1 cellular context compared by ENCODE assay signal in the genomic region with DNA sequence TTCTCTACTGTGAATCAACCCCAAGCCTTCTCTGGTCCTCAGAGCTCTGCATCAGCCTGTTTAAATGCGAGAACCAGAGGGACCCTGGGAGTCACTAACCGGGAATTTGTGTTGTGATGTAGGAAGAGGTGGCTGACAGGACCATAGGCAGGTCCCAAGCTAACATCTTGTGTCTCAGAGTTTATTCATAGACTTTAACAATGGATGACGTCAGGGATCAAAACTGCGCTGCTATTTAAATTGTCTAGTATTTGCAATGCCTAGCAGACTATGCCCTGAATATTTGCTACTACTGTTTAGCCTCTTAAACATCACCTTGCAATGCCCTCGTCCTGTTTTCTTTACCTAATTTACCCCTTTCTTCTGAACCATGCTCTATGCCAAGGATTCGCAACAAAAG.
A peak's percentile ranks its signal among the peaks of the same experiment; 100 is the strongest.
TF ChIP-seq lines count a peak whose summit lies in the region.

No MANE protein-coding gene starts in this region.

TF ChIP-seq in A549, 52 proteins besides CTCF, POLR2A, EP300 and RAD21 (continued from another document):
- TF ChIP-seq TP53 (CRISPR knock-in tag; IDR thresholded peaks at IDR 0.05): no peak
- no peak for TF ChIP-seq MYC (IDR thresholded peaks at IDR 0.05; ENCODE audit: borderline replicate concordance, low read length)
- peak; percentile 57; the same call in 1 of the 2 replicates for TF ChIP-seq MAX (IDR thresholded peaks at IDR 0.05)
- TF ChIP-seq FOSB (CRISPR knock-in tag; IDR thresholded peaks at IDR 0.05): no peak
- 0 out of 2 replicates have a peak, but pooled peaks have one; percentile 24 for TF ChIP-seq FOSL2 (IDR thresholded peaks at IDR 0.05)
- peak; percentile 77 for TF ChIP-seq FOSL2 (CRISPR knock-in tag; IDR thresholded peaks at IDR 0.05)
- TF ChIP-seq POLR2AphosphoS2 (conservative IDR thresholded peaks at IDR 0.05; ENCODE audit: low read length): no peak
- no peak for TF ChIP-seq PHF8 (IDR thresholded peaks at IDR 0.05; ENCODE audit: borderline replicate concordance, low read depth)
- TF ChIP-seq RCOR1 (IDR thresholded peaks at IDR 0.05; ENCODE audit: low read depth, low read length): no peak
- TF ChIP-seq HEYL (CRISPR knock-in tag; IDR thresholded peaks at IDR 0.05): no peak
- TF ChIP-seq MAFK (IDR thresholded peaks at IDR 0.05; ENCODE audit: partially characterized antibody): no peak
- TF ChIP-seq HOXB5 (CRISPR knock-in tag; IDR thresholded peaks at IDR 0.05): 0 out of 2 replicates have a peak, but pooled peaks have one; percentile 27
- TF ChIP-seq KDM5A (IDR thresholded peaks at IDR 0.05): no peak
- 0 out of 2 replicates have a peak, but pooled peaks have one; percentile 11 for TF ChIP-seq TFCP2L1 (CRISPR knock-in tag; IDR thresholded peaks at IDR 0.05)
- TF ChIP-seq BHLHE40 (IDR thresholded peaks at IDR 0.05; ENCODE audit: low read depth, low read length): no peak
- TF ChIP-seq SMC3 (IDR thresholded peaks at IDR 0.05): peak; percentile 30
- TF ChIP-seq, protein P1, sequence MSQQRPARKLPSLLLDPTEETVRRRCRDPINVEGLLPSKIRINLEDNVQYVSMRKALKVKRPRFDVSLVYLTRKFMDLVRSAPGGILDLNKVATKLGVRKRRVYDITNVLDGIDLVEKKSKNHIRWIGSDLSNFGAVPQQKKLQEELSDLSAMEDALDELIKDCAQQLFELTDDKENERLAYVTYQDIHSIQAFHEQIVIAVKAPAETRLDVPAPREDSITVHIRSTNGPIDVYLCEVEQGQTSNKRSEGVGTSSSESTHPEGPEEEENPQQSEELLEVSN (IDR thresholded peaks at IDR 0.05; ENCODE audit: borderline replicate concordance, low read depth): no peak
- no peak for TF ChIP-seq RFX5 (IDR thresholded peaks at IDR 0.05)
- TF ChIP-seq KDM1A (IDR thresholded peaks at IDR 0.05; ENCODE audit: low read depth): no peak
- peak; percentile 43 to 52; a peak in 1 of 5 replicates for TF ChIP-seq JUN (IDR thresholded peaks at IDR 0.05)
- TF ChIP-seq, protein P2, sequence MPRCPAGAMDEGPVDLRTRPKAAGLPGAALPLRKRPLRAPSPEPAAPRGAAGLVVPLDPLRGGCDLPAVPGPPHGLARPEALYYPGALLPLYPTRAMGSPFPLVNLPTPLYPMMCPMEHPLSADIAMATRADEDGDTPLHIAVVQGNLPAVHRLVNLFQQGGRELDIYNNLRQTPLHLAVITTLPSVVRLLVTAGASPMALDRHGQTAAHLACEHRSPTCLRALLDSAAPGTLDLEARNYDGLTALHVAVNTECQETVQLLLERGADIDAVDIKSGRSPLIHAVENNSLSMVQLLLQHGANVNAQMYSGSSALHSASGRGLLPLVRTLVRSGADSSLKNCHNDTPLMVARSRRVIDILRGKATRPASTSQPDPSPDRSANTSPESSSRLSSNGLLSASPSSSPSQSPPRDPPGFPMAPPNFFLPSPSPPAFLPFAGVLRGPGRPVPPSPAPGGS (IDR thresholded peaks at IDR 0.05): 0 out of 3 replicates have a peak, but pooled peaks have one; percentile 59
- 0 out of 2 replicates have a peak, but pooled peaks have one; percentile 12 for TF ChIP-seq HOXB13 (CRISPR knock-in tag; IDR thresholded peaks at IDR 0.05; ENCODE audit: low read depth)
- TF ChIP-seq RNF2 (IDR thresholded peaks at IDR 0.05; ENCODE audit: borderline replicate concordance, low read depth): no peak
- TF ChIP-seq CHD4 (IDR thresholded peaks at IDR 0.05; ENCODE audit: borderline replicate concordance): no peak
- TF ChIP-seq NPAS2 (CRISPR knock-in tag; IDR thresholded peaks at IDR 0.05; ENCODE audit: borderline replicate concordance): no peak
- no peak for TF ChIP-seq CBX2 (IDR thresholded peaks at IDR 0.05; ENCODE audit: borderline replicate concordance, low read depth)
- TF ChIP-seq ZNF302 (CRISPR knock-in tag; IDR thresholded peaks at IDR 0.05): no peak
- TF ChIP-seq EHF (CRISPR knock-in tag; IDR thresholded peaks at IDR 0.05): no peak
- TF ChIP-seq MAZ (IDR thresholded peaks at IDR 0.05; ENCODE audit: borderline replicate concordance, low read depth, low read length): no peak
- no peak for TF ChIP-seq HOXA7 (CRISPR knock-in tag; IDR thresholded peaks at IDR 0.05)
- no peak for TF ChIP-seq SREBF2 (IDR thresholded peaks at IDR 0.05)
- no peak; the same call in 1 of the 2 replicates for TF ChIP-seq ATOH8 (CRISPR knock-in tag; IDR thresholded peaks at IDR 0.05; ENCODE audit: low read depth)
- TF ChIP-seq NR3C1 (IDR thresholded peaks at IDR 0.05): no peak
- TF ChIP-seq ZFP36 (IDR thresholded peaks at IDR 0.05; ENCODE audit: borderline replicate concordance, partially characterized antibody): no peak
- TF ChIP-seq ZC3H11A (IDR thresholded peaks at IDR 0.05): no peak
- TF ChIP-seq ZSCAN20 (CRISPR knock-in tag; IDR thresholded peaks at IDR 0.05): no peak
- TF ChIP-seq JUNB (IDR thresholded peaks at IDR 0.05): peak; percentile 47; the same call in 1 of the 2 replicates
- TF ChIP-seq EHMT2 (IDR thresholded peaks at IDR 0.05; ENCODE audit: low read depth): no peak
- TF ChIP-seq CHD2 (IDR thresholded peaks at IDR 0.05; ENCODE audit: low read length, partially characterized antibody): no peak
- TF ChIP-seq, protein P3, sequence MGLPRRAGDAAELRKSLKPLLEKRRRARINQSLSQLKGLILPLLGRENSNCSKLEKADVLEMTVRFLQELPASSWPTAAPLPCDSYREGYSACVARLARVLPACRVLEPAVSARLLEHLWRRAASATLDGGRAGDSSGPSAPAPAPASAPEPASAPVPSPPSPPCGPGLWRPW (IDR thresholded peaks at IDR 0.05): no peak
- TF ChIP-seq RARB (CRISPR knock-in tag; IDR thresholded peaks at IDR 0.05): no peak
- TF ChIP-seq NFE2L2 (conservative IDR thresholded peaks at IDR 0.05; ENCODE audit: low read length): no peak
- no peak for TF ChIP-seq USF2 (IDR thresholded peaks at IDR 0.05)
- no peak for TF ChIP-seq ELK1 (IDR thresholded peaks at IDR 0.05; ENCODE audit: low read depth, low read length)
TF ChIP-seq in A549: peak in this region for 11.
